Comparison of ENCODE assay signal across 1 cellular context in genomic region chr9:97398999-97399758, GRCh38.
TF ChIP-seq lines count a peak whose summit lies in the region.

No MANE protein-coding gene starts in this region.

TF ChIP-seq in GM23338, 12 proteins besides CTCF, POLR2A, EP300 and RAD21 (continued from another document):
- TF ChIP-seq EZH2 (IDR thresholded peaks at IDR 0.05; ENCODE audit: low read depth, unreplicated experiment): no peak
- no peak for TF ChIP-seq ETS1 (IDR thresholded peaks at IDR 0.05)
- TF ChIP-seq NANOG (IDR thresholded peaks at IDR 0.05; ENCODE audit: borderline replicate concordance): no peak
- no peak for TF ChIP-seq ZNF462 (CRISPR knock-in tag; IDR thresholded peaks at IDR 0.05)
- TF ChIP-seq CREB1 (CRISPR knock-in tag; IDR thresholded peaks at IDR 0.05; ENCODE audit: low read depth): no peak
- no peak for TF ChIP-seq POLR2AphosphoS5 (IDR thresholded peaks at IDR 0.05; ENCODE audit: low read depth)
- TF ChIP-seq STAT1 (IDR thresholded peaks at IDR 0.05; ENCODE audit: unreplicated experiment): no peak
- no peak for TF ChIP-seq REST (IDR thresholded peaks at IDR 0.05; ENCODE audit: unreplicated experiment)
- TF ChIP-seq ZNF114 (CRISPR knock-in tag; IDR thresholded peaks at IDR 0.05): no peak
- TF ChIP-seq EZH2phosphoT487 (IDR thresholded peaks at IDR 0.05; ENCODE audit: unreplicated experiment): no peak
TF ChIP-seq in GM23338: peak in this region for 0.
